Comparison of ENCODE assay signal across 1 cellular context in the genomic region with DNA sequence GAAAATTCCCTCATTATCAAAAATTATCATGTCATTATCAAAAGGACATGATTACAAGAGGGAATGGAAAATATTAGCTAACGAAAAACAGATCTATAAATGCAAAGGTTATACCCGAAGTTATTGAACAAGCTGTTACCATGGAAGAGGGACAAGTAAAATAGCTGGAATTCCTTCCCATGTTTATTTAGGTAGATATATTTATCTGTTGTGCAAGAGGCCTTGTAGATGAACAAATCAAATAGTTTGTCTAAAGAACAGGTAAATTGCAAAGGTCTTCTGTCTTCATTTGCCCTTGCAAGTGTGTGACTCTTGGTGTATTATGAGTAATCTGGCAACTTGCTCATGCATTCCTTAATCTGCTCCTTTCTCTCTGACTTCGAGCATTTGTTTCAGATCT.
TF ChIP-seq lines count a peak whose summit lies in the region.

No MANE protein-coding gene starts in this region.

TF ChIP-seq in HepG2, 621 proteins besides CTCF, POLR2A, EP300 and RAD21 (continued from another document):
- TF ChIP-seq, protein P1, sequence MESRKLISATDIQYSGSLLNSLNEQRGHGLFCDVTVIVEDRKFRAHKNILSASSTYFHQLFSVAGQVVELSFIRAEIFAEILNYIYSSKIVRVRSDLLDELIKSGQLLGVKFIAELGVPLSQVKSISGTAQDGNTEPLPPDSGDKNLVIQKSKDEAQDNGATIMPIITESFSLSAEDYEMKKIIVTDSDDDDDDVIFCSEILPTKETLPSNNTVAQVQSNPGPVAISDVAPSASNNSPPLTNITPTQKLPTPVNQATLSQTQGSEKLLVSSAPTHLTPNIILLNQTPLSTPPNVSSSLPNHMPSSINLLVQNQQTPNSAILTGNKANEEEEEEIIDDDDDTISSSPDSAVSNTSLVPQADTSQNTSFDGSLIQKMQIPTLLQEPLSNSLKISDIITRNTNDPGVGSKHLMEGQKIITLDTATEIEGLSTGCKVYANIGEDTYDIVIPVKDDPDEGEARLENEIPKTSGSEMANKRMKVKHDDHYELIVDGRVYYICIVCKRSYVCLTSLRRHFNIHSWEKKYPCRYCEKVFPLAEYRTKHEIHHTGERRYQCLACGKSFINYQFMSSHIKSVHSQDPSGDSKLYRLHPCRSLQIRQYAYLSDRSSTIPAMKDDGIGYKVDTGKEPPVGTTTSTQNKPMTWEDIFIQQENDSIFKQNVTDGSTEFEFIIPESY (CRISPR knock-in tag; IDR thresholded peaks at IDR 0.05): no peak
- TF ChIP-seq ZNF331 (CRISPR knock-in tag; IDR thresholded peaks at IDR 0.05): no peak
- peak; percentile 28; the same call in 1 of the 2 replicates for TF ChIP-seq ARID3A (IDR thresholded peaks at IDR 0.05; ENCODE audit: low read depth, low read length)
- no peak for TF ChIP-seq ZNF3 (CRISPR knock-in tag; IDR thresholded peaks at IDR 0.05)
- TF ChIP-seq TIGD3 (CRISPR knock-in tag; IDR thresholded peaks at IDR 0.05; ENCODE audit: borderline replicate concordance): no peak
- no peak for TF ChIP-seq NCOA2 (CRISPR knock-in tag; IDR thresholded peaks at IDR 0.05)
TF ChIP-seq in HepG2: peak in this region for 3.
